In the genomic region with DNA sequence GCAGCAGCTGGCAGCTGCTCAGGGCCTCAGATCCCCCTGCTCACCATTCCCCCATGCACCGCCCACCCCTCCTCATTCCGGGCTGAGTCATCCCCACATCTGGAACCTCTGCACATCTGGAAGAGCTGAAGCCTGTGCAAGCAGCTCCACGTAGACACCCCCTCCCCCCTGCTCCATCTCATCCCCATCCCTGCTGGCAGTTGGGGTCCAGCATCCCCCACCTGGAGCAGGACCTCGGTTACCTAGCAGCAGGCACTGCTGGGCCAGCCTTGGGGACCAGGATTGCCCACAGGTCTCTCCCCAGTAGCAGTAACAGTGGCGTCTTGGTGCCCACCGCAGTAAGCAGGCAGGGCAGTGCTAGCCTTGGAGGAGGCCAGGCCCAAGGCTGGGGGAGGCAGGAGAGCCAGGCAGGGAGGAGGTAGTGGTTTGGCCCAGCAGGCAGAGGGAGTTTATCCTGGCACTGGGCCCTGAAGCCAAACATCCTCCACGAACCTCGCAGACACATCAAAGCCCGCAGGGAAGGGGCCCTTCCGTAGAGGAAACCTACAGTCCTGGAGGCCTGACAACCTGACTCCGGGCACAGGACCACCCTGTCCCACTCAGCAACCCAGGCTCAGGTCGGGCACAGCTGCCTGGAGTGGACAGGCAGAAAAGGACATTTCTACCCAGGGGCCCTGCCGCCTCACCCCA, we compare ENCODE assay signal across 9 cellular contexts. TPM values are rescaled to one million over a fixed set of nuclear protein-coding genes. Genes with fewer than 3 reads are reported as not detected.
DNase-seq lines count a peak whose midpoint lies in the region; ATAC-seq and TF ChIP-seq lines count a peak whose summit lies in the region.
"Had no signal": no experiment of that assay in that cellular context is flagged by ENCODE, and none has a peak within 500 bp of the region (broad histone marks: within the 10 kb centered on the region; RNA-seq: fewer than 3 reads in every experiment).

No MANE protein-coding gene starts in this region.

- H3K4me1 ChIP-seq in HUES6 (ENCODE audit: control insufficient read depth, insufficient read depth, low read length), result peaks cover 47% of the 10 kb centered on the region
- no peaks in the 10 kb centered on the region for H3K4me1 ChIP-seq in body of pancreas
- peaks cover 55% of the 10 kb centered on the region for H3K4me1 ChIP-seq in lower lobe of right lung

- WGBS in body of pancreas, 2 donors, result 18 to 38% methylated on average over 4 to 13 of the region's 13 CpGs

- DNase-seq in AG08395 (ENCODE audit: low spot score) (peak; percentile 82), body of pancreas (peak; percentile 31 to 69 (median 58)), lower lobe of right lung (peak; percentile 71), WTC11 (ENCODE audit: low spot score) (no peak)

- no peak overlapping the region for H3K27ac Mint-ChIP-seq in WTC11
- H3K27ac Mint-ChIP-seq: naive thymus-derived CD4-positive, alpha-beta T cell had no signal

- H3K4me3 ChIP-seq in HUES6 (ENCODE audit: low read depth, low read length) (no peak overlapping the region), body of pancreas (no peak overlapping the region), lower lobe of right lung (no peak overlapping the region)

- H3K27me3 ChIP-seq in HUES6 (ENCODE audit: control insufficient read depth, insufficient read depth, low read length), result peaks cover 4% of the 10 kb centered on the region; the same call in 1 of the 2 replicates
- no peaks in the 10 kb centered on the region for H3K27me3 ChIP-seq in body of pancreas
- no peaks in the 10 kb centered on the region for H3K27me3 ChIP-seq in lower lobe of right lung (ENCODE audit: low read depth)

- H3K36me3 ChIP-seq in HUES6 (ENCODE audit: control insufficient read depth, insufficient read depth, low read length) (no peaks in the 10 kb centered on the region), body of pancreas (replicated peaks in 1 of 2; ENCODE audit: insufficient read depth in 1 of 2, low read depth in 2 of 2) (no peaks in the 10 kb centered on the region), lower lobe of right lung (no peaks in the 10 kb centered on the region)

- ATAC-seq in body of pancreas (no peak), lower lobe of right lung (peak; percentile 56 to 75), WTC11 (no peak), HG03159 (IDR thresholded peaks at IDR 0.05; ENCODE audit: unreplicated experiment) (no peak), HG02870 (IDR thresholded peaks at IDR 0.05; ENCODE audit: unreplicated experiment) (no peak), HG03139 (IDR thresholded peaks at IDR 0.05; ENCODE audit: unreplicated experiment) (no peak)
- ATAC-seq: naive thymus-derived CD4-positive, alpha-beta T cell had no signal

- H3K36me3 Mint-ChIP-seq in WTC11, result no peaks in the 10 kb centered on the region
- H3K36me3 Mint-ChIP-seq: naive thymus-derived CD4-positive, alpha-beta T cell had no signal

- peaks cover 34% of the 10 kb centered on the region for H3K4me1 Mint-ChIP-seq in WTC11

- H3K9me3 ChIP-seq in HUES6 (ENCODE audit: control insufficient read depth, insufficient read depth, low read depth, low read length), result no peaks in the 10 kb centered on the region
- no peaks in the 10 kb centered on the region for H3K9me3 ChIP-seq in body of pancreas
- H3K9me3 ChIP-seq in lower lobe of right lung, result no peaks in the 10 kb centered on the region

- no peak overlapping the region for H3K4me3 Mint-ChIP-seq in WTC11
- H3K4me3 Mint-ChIP-seq: naive thymus-derived CD4-positive, alpha-beta T cell had no signal

- TF ChIP-seq POLR2A in body of pancreas (IDR thresholded peaks at IDR 0.05), result no peak

- H3K27me3 Mint-ChIP-seq in WTC11 (ENCODE audit: low read depth), result no peaks in the 10 kb centered on the region

- POLR2A ChIA-PET in WTC11 (lab: Charles Lee), result no interaction called here

- no peak for TF ChIP-seq CTCF in body of pancreas (IDR thresholded peaks at IDR 0.05)
- peak; percentile 6 for TF ChIP-seq CTCF in lower lobe of right lung (IDR thresholded peaks at IDR 0.05)
- TF ChIP-seq CTCF in WTC11 (IDR thresholded peaks at IDR 0.05), result no peak

- CTCF ChIA-PET in WTC11 (lab: Charles Lee), result interaction anchor here (1.1 to 11.9 kb wide), 5 partner anchors 8 to 66 kb away, joined by 3 to 514 read pairs (median 11); a partner anchor contains a TSS

- peak overlapping the region; percentile 25 for H3K9ac ChIP-seq in HUES6 (ENCODE audit: low read length)

- no peaks in the 10 kb centered on the region for H3K9me3 Mint-ChIP-seq in WTC11
- H3K9me3 Mint-ChIP-seq: naive thymus-derived CD4-positive, alpha-beta T cell had no signal

- intact Hi-C loops in body of pancreas (cut with DNase I), result no loop called here
- intact Hi-C loops in lower lobe of right lung (cut with DNase I), result loop anchor here (10.0 kb wide), 1 partner anchor 62 kb away; a partner anchor contains a TSS

- H3K27ac ChIP-seq in HUES6 (ENCODE audit: low read depth, low read length) (no peak overlapping the region), body of pancreas (no peak overlapping the region), lower lobe of right lung (peak overlapping the region; percentile 6)

TF ChIP-seq in WTC11, 78 proteins besides CTCF, POLR2A, EP300 and RAD21 (continues in another document):
- TF ChIP-seq JAZF1 (CRISPR knock-in tag; IDR thresholded peaks at IDR 0.05) (no peak), ZBTB21 (CRISPR knock-in tag; IDR thresholded peaks at IDR 0.05; ENCODE audit: borderline replicate concordance) (no peak), KAT7 (CRISPR knock-in tag; IDR thresholded peaks at IDR 0.05; ENCODE audit: borderline replicate concordance) (no peak), ZNF219 (CRISPR knock-in tag; IDR thresholded peaks at IDR 0.05; ENCODE audit: borderline replicate concordance) (no peak), TP53 (CRISPR knock-in tag; IDR thresholded peaks at IDR 0.05) (no peak), CBFB (CRISPR knock-in tag; IDR thresholded peaks at IDR 0.05; ENCODE audit: low read depth) (no peak), MYBL2 (CRISPR knock-in tag; IDR thresholded peaks at IDR 0.05) (no peak), NR1H2 (CRISPR knock-in tag; IDR thresholded peaks at IDR 0.05) (no peak), NFE2L1 (CRISPR knock-in tag; IDR thresholded peaks at IDR 0.05) (no peak), TEAD1 (CRISPR knock-in tag; IDR thresholded peaks at IDR 0.05) (no peak), NR3C1 (CRISPR knock-in tag; conservative IDR thresholded peaks at IDR 0.05; ENCODE audit: low read depth) (no peak), RELA (CRISPR knock-in tag; IDR thresholded peaks at IDR 0.05; ENCODE audit: borderline replicate concordance) (no peak)
- TF ChIP-seq, protein P1, sequence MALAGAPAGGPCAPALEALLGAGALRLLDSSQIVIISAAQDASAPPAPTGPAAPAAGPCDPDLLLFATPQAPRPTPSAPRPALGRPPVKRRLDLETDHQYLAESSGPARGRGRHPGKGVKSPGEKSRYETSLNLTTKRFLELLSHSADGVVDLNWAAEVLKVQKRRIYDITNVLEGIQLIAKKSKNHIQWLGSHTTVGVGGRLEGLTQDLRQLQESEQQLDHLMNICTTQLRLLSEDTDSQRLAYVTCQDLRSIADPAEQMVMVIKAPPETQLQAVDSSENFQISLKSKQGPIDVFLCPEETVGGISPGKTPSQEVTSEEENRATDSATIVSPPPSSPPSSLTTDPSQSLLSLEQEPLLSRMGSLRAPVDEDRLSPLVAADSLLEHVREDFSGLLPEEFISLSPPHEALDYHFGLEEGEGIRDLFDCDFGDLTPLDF (CRISPR knock-in tag; IDR thresholded peaks at IDR 0.05), result no peak
- TF ChIP-seq, protein P2, sequence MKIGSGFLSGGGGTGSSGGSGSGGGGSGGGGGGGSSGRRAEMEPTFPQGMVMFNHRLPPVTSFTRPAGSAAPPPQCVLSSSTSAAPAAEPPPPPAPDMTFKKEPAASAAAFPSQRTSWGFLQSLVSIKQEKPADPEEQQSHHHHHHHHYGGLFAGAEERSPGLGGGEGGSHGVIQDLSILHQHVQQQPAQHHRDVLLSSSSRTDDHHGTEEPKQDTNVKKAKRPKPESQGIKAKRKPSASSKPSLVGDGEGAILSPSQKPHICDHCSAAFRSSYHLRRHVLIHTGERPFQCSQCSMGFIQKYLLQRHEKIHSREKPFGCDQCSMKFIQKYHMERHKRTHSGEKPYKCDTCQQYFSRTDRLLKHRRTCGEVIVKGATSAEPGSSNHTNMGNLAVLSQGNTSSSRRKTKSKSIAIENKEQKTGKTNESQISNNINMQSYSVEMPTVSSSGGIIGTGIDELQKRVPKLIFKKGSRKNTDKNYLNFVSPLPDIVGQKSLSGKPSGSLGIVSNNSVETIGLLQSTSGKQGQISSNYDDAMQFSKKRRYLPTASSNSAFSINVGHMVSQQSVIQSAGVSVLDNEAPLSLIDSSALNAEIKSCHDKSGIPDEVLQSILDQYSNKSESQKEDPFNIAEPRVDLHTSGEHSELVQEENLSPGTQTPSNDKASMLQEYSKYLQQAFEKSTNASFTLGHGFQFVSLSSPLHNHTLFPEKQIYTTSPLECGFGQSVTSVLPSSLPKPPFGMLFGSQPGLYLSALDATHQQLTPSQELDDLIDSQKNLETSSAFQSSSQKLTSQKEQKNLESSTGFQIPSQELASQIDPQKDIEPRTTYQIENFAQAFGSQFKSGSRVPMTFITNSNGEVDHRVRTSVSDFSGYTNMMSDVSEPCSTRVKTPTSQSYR (CRISPR knock-in tag; IDR thresholded peaks at IDR 0.05), result no peak
- TF ChIP-seq, protein P3, sequence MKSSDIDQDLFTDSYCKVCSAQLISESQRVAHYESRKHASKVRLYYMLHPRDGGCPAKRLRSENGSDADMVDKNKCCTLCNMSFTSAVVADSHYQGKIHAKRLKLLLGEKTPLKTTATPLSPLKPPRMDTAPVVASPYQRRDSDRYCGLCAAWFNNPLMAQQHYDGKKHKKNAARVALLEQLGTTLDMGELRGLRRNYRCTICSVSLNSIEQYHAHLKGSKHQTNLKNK (CRISPR knock-in tag; IDR thresholded peaks at IDR 0.05), result no peak
- TF ChIP-seq, protein P4, sequence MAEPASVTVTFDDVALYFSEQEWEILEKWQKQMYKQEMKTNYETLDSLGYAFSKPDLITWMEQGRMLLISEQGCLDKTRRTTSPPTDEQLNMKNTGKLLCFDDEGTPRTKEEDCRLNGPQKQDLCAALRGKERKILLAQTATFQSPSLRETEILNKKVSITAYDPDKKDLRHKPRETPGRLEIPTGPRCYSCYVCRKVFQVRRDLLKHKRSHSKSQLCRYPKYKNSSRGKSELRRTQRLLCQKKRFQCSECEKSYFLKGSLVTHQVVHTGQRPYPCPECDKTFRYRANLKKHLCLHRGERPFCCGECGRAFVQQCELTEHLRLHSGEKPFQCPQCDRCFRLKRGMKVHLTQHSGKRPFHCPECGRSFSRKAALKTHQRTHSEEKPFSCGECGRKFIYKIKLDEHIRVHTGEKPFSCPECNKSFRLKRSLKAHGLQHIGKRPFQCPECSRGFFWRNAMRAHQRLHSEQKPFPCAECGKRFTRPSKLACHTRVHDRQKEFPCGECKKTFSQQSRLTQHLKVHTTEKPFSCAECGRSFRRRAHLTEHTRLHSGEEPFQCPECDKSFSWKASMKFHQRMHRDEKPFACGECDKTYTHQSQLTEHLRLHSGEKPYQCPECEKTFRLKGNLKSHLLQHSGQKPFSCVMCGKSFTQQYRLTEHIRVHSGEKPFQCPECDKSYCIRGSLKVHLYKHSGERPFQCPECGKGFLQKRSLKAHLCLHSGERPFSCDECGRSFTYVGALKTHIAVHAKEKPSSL (CRISPR knock-in tag; conservative IDR thresholded peaks at IDR 0.05), result no peak

RNA-seq across cellular contexts. Expression of a gene that starts 7.7 kb away (rescaled TPM):
- total RNA-seq in body of pancreas, result not detected
- total RNA-seq in lower lobe of right lung, result 9.2 TPM
- 9.8 to 10.4 TPM (median 10.3 TPM) in 3 replicates for total RNA-seq in WTC11 (2021)

Comparison
In these comparisons a context has a peak if more than half of its experiments do, and no peak if none do; other contexts are left out.
1. ATAC-seq: peak in lower lobe of right lung (2 of 2); none in body of pancreas (single experiment), WTC11 (single experiment), HG03159 (single experiment), HG02870 (single experiment) and HG03139 (single experiment).
2. RNA of a gene that starts 7.7 kb away (total RNA-seq): 9.8 to 10.4 TPM in WTC11 and 9.2 TPM in lower lobe of right lung (single experiment); not detected in body of pancreas; every median in the first group is over 10 times any median in the second.